ENCODE assay signal across 8 cellular contexts in the genomic region with DNA sequence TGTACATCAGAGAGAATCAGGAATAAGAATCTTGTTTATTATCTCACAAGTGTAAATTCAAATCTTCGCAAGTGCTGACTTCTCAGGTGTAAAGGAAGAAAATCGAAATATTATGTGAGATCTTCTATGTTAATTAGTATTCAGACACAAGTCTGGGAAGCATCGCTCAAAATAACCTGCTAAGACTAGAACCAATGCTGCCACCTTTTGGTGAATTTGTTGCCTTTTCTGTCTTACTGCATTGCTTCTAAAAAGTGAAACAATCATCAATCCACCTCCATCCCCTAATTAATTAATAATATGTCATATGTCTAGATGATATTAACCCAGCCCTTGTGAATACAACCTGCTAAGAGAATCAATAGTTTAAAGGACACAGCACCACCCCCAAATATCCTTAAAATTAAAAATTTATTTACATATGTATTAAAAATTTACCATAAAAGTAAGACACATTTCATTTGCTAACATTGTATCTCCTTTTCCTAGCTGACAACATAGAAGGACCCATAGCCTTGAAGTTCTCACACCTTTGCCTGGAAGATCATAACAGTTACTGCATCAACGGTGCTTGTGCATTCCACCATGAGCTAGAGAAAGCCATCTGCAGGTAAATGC. TPM values are rescaled to one million over a fixed set of nuclear protein-coding genes. Genes with fewer than 3 reads are reported as not detected.
DNase-seq lines count a peak whose midpoint lies in the region; ATAC-seq, FAIRE-seq and TF ChIP-seq lines count a peak whose summit lies in the region.

No MANE protein-coding gene starts in this region.

- H3K4me3 ChIP-seq in DND-41 (ENCODE audit: low read depth in 1 of 2, low read length in 2 of 2) (no peak overlapping the region), astrocyte (ENCODE audit: insufficient read depth, low read depth, low read length) (no peak overlapping the region), keratinocyte (ENCODE audit: control insufficient read depth in 2 of 3, extremely low read depth in 1 of 3, insufficient read depth in 2 of 3, low read depth in 1 of 3, low read length in 3 of 3) (peak overlapping the region in 1 of 3 experiments; percentile 31), upper lobe of right lung (no peak overlapping the region)

- H3K27ac Mint-ChIP-seq in H9 (no peak overlapping the region), astrocyte (ENCODE audit: unreplicated experiment) (no peak overlapping the region)

- no peaks in the 10 kb centered on the region for H3K27me3 ChIP-seq in DND-41 (ENCODE audit: insufficient read depth, low read length, poor library complexity)
- no peaks in the 10 kb centered on the region for H3K27me3 ChIP-seq in H9 (ENCODE audit: insufficient read depth, low read length)
- no peaks in the 10 kb centered on the region for H3K27me3 ChIP-seq in astrocyte (ENCODE audit: insufficient read depth, low read length)
- H3K27me3 ChIP-seq in keratinocyte (ENCODE audit: control insufficient read depth, extremely low read depth, insufficient read depth, low read length), result no peaks in the 10 kb centered on the region
- no peaks in the 10 kb centered on the region for H3K27me3 ChIP-seq in upper lobe of right lung

- H2BK20ac ChIP-seq in H9 (ENCODE audit: low read depth, low read length, poor library complexity, severe bottlenecking), result no peak overlapping the region

- H3K14ac ChIP-seq in H9 (ENCODE audit: insufficient read depth, low read length), result no peak overlapping the region

- no peaks in the 10 kb centered on the region for H3K23me2 ChIP-seq in H9 (ENCODE audit: insufficient read length, low read depth, low read length, poor library complexity, severe bottlenecking)

- peak; percentile 71 for TF ChIP-seq CTCF in DND-41 (IDR thresholded peaks at IDR 0.05; ENCODE audit: borderline replicate concordance, extremely low read depth, low read length, poor library complexity, severe bottlenecking)
- TF ChIP-seq CTCF in H9 (conservative IDR thresholded peaks at IDR 0.05), result peak; percentile 78
- TF ChIP-seq CTCF in astrocyte (IDR thresholded peaks at IDR 0.05; ENCODE audit: insufficient read depth, low read depth, low read length), result peak; percentile 66
- peak; percentile 23 to 56 (median 34) for TF ChIP-seq CTCF in keratinocyte (optimal IDR thresholded peaks at IDR 0.05 in 1 of 3, IDR thresholded peaks at IDR 0.05 in 1 of 3, conservative IDR thresholded peaks at IDR 0.05 in 1 of 3; ENCODE audit: extremely low read depth in 1 of 3, insufficient read depth in 2 of 3, low read length in 3 of 3)
- peak; percentile 66 for TF ChIP-seq CTCF in upper lobe of right lung (IDR thresholded peaks at IDR 0.05)

- H3T11ph ChIP-seq in H9 (ENCODE audit: low read length), result no peak overlapping the region

- H3K9me3 Mint-ChIP-seq in H9 (no peaks in the 10 kb centered on the region; a peak in 1 of 5 replicates), astrocyte (ENCODE audit: unreplicated experiment) (no peaks in the 10 kb centered on the region)

- H3K79me1 ChIP-seq in H9 (ENCODE audit: insufficient read depth, low read depth, low read length, poor library complexity, severe bottlenecking), result no peaks in the 10 kb centered on the region

- no peaks in the 10 kb centered on the region for H3K4me1 ChIP-seq in DND-41 (ENCODE audit: insufficient read depth, low read length)
- no peaks in the 10 kb centered on the region for H3K4me1 ChIP-seq in H9 (ENCODE audit: insufficient read depth, low read length)
- H3K4me1 ChIP-seq in astrocyte (ENCODE audit: insufficient read depth, low read length), result no peaks in the 10 kb centered on the region
- peaks cover 31% of the 10 kb centered on the region for H3K4me1 ChIP-seq in keratinocyte (ENCODE audit: control insufficient read depth, extremely low read depth, insufficient read depth, low read length)
- no peaks in the 10 kb centered on the region for H3K4me1 ChIP-seq in upper lobe of right lung

- no peak overlapping the region for H3K27ac ChIP-seq in DND-41 (ENCODE audit: low read length)
- no peak overlapping the region for H3K27ac ChIP-seq in H9 (ENCODE audit: insufficient read length, low read depth, low read length)
- no peak overlapping the region for H3K27ac ChIP-seq in astrocyte (ENCODE audit: low read depth, low read length)
- H3K27ac ChIP-seq in keratinocyte (ENCODE audit: control insufficient read depth, insufficient read depth, low read length), result no peak overlapping the region
- no peak overlapping the region for H3K27ac ChIP-seq in upper lobe of right lung

- H4K20me1 ChIP-seq in DND-41 (ENCODE audit: insufficient read depth, low read length), result no peaks in the 10 kb centered on the region
- no peaks in the 10 kb centered on the region for H4K20me1 ChIP-seq in H9 (ENCODE audit: control insufficient read depth, insufficient read depth, insufficient read length)
- no peaks in the 10 kb centered on the region for H4K20me1 ChIP-seq in astrocyte (ENCODE audit: insufficient read depth, low read length)
- no peaks in the 10 kb centered on the region for H4K20me1 ChIP-seq in keratinocyte (ENCODE audit: control insufficient read depth, extremely low read depth, insufficient read depth, low read length)

- H3K9me3 ChIP-seq in DND-41 (ENCODE audit: insufficient read depth, low read length, severe bottlenecking), result no peaks in the 10 kb centered on the region
- no peaks in the 10 kb centered on the region for H3K9me3 ChIP-seq in H9 (ENCODE audit: control insufficient read depth, low read depth, low read length)
- H3K9me3 ChIP-seq in astrocyte (ENCODE audit: insufficient read depth, low read depth, low read length), result no peaks in the 10 kb centered on the region
- no peaks in the 10 kb centered on the region for H3K9me3 ChIP-seq in keratinocyte (ENCODE audit: control insufficient read depth, low read depth, low read length)
- H3K9me3 ChIP-seq in upper lobe of right lung, result no peaks in the 10 kb centered on the region

- H3K4ac ChIP-seq in H9 (ENCODE audit: low read depth, low read length), result no peak overlapping the region

- H4K5ac ChIP-seq in H9 (ENCODE audit: insufficient read length, low read depth, low read length), result no peak overlapping the region

- H2BK15ac ChIP-seq in H9 (ENCODE audit: low read depth, low read length), result no peak overlapping the region

- H3K9ac ChIP-seq in DND-41 (ENCODE audit: low read depth, low read length) (no peak overlapping the region), H9 (ENCODE audit: extremely low read depth, insufficient read length, low read length) (no peak overlapping the region), astrocyte (ENCODE audit: low read length) (no peak overlapping the region), keratinocyte (ENCODE audit: control insufficient read depth, extremely low read depth, insufficient read depth, low read length) (no peak overlapping the region)

- no peak overlapping the region for H3K18ac ChIP-seq in H9 (ENCODE audit: insufficient read length, low read depth, low read length)

- H2BK12ac ChIP-seq in H9 (ENCODE audit: insufficient read length, low read depth, low read length), result no peak overlapping the region

- no peak overlapping the region for H3K56ac ChIP-seq in H9 (ENCODE audit: insufficient read length, low read depth, low read length)

- no CpG with 5 or more reads among the region's 4 CpGs for WGBS in H9 (ENCODE audit: extremely low coverage, insufficient read length, low lambda C conversion rate)

- H3K36me3 Mint-ChIP-seq in H9 (ENCODE audit: insufficient read depth in 1 of 3, low read depth in 3 of 3) (no peaks in the 10 kb centered on the region), astrocyte (ENCODE audit: low read depth, unreplicated experiment) (no peaks in the 10 kb centered on the region)

- H3K27me3 Mint-ChIP-seq in H9 (ENCODE audit: low read depth), result no peaks in the 10 kb centered on the region
- H3K27me3 Mint-ChIP-seq in astrocyte (ENCODE audit: low read depth, unreplicated experiment), result no peaks in the 10 kb centered on the region

- H3K79me2 ChIP-seq in DND-41 (ENCODE audit: insufficient read depth, low read length) (no peaks in the 10 kb centered on the region), H9 (ENCODE audit: insufficient read depth, low read length) (no peaks in the 10 kb centered on the region), astrocyte (ENCODE audit: insufficient read depth, low read length) (no peaks in the 10 kb centered on the region), keratinocyte (ENCODE audit: control insufficient read depth, insufficient read depth, low read length) (peaks cover 15% of the 10 kb centered on the region)

- dilution Hi-C loops in keratinocyte (cut with MboI; ENCODE audit: extremely low pct_ligation_motif_present, low sequenced_read_pairs), result no loop called here

- H2AK5ac ChIP-seq in H9 (ENCODE audit: insufficient read length, low read length), result no peak overlapping the region

- H3K4me1 Mint-ChIP-seq in H9 (peaks cover 2 to 3% of the 10 kb centered on the region in 2 experiments; a peak in 1 of 4 replicates), astrocyte (ENCODE audit: low read depth, unreplicated experiment) (peaks cover 14% of the 10 kb centered on the region)

- H3K9me1 ChIP-seq in keratinocyte (ENCODE audit: control insufficient read depth, extremely low read depth, insufficient read depth, low read length), result no peaks in the 10 kb centered on the region

- ATAC-seq in DND-41 (ENCODE audit: insufficient read depth, low read depth), result peak; percentile 59; the same call in 2 of the 3 replicates
- ATAC-seq in upper lobe of right lung, result peak; percentile 73
- no peak for ATAC-seq in activated CD4-positive, CD25-positive, alpha-beta regulatory T cell treated with anti-CD3 and anti-CD28 coated beads, Interleukin-2, amount 50 U/mL, for 24 hours

- H4K8ac ChIP-seq in H9 (replicated peaks; ENCODE audit: insufficient read length, low read depth, low read length), result no peak overlapping the region

- H3K23ac ChIP-seq in H9 (ENCODE audit: insufficient read length, low read depth, low read length), result no peak overlapping the region

- FAIRE-seq in astrocyte (lab: Jason Lieb, UNC) (peak; percentile 13), keratinocyte (lab: Jason Lieb, UNC) (peak; percentile 74)

- H2BK5ac ChIP-seq in H9 (ENCODE audit: insufficient read length, low read length), result no peak overlapping the region

- DNase-seq in A172 (ENCODE audit: low spot score) (peak; percentile 54), DND-41 (peak; percentile 22), H9 (no peak), NCI-H1694 treated with DMSO at 0.1 percent for 48 hours (lab: John Stamatoyannopoulos, UW) (peak; percentile 30), astrocyte (ENCODE audit: low read depth) (peak; percentile 39), keratinocyte (ENCODE audit: low read depth, low spot score) (no peak), upper lobe of right lung (no peak)

- intact Hi-C loops in upper lobe of right lung (cut with DNase I), result no loop called here

- H3K4me2 ChIP-seq in DND-41 (ENCODE audit: insufficient read depth, low read length) (no peak overlapping the region), H9 (ENCODE audit: insufficient read depth, insufficient read length, low read length) (no peak overlapping the region), astrocyte (ENCODE audit: low read length) (no peak overlapping the region), keratinocyte (ENCODE audit: control insufficient read depth, extremely low read depth, insufficient read depth, low read depth, low read length) (peak overlapping the region; percentile 89)

- H4K91ac ChIP-seq in H9 (ENCODE audit: insufficient read length, low read depth, low read length), result no peak overlapping the region

- H2BK120ac ChIP-seq in H9 (ENCODE audit: low read depth, low read length, poor library complexity, severe bottlenecking), result no peak overlapping the region

- no peak overlapping the region for H3K4me3 Mint-ChIP-seq in H9
- no peak overlapping the region for H3K4me3 Mint-ChIP-seq in astrocyte (ENCODE audit: unreplicated experiment)

- H2AFZ ChIP-seq in DND-41 (ENCODE audit: low read depth, low read length), result no peak overlapping the region
- no peak overlapping the region for H2AFZ ChIP-seq in H9 (ENCODE audit: low read length)
- H2AFZ ChIP-seq in astrocyte (ENCODE audit: low read depth, low read length), result no peak overlapping the region
- no peak overlapping the region for H2AFZ ChIP-seq in keratinocyte (ENCODE audit: control insufficient read depth, low read length)

- H3K36me3 ChIP-seq in DND-41 (ENCODE audit: insufficient read depth, low read length), result no peaks in the 10 kb centered on the region
- H3K36me3 ChIP-seq in astrocyte (ENCODE audit: insufficient read depth, low read length), result no peaks in the 10 kb centered on the region
- H3K36me3 ChIP-seq in keratinocyte (ENCODE audit: control insufficient read depth in 2 of 2, extremely low read depth in 1 of 2, insufficient read depth in 2 of 2, low read length in 2 of 2), result peaks cover 6 to 40% of the 10 kb centered on the region in 2 experiments
- H3K36me3 ChIP-seq in upper lobe of right lung, result no peaks in the 10 kb centered on the region

RNA-seq across cellular contexts. Expression of a gene that starts 3.5 kb away (rescaled TPM):
- not detected in 2 replicates for total RNA-seq in A172 (2014; rRNA removed; shearing (Covaris generic))
- total RNA-seq in H9 (2021) (not detected in 2 replicates), astrocyte (0.54 and 0.77 TPM in 2 replicates), upper lobe of right lung (2.8 TPM)
- 212 to 506 TPM (median 330 TPM) in 3 replicates for polyA plus RNA-seq in keratinocyte
- 78.9 TPM for polyA plus RNA-seq in keratinocyte (2011; ENCODE audit: low read depth)
- polyA plus RNA-seq in keratinocyte (2011; cell fraction: cytosol; rRNA removed), result 255 and 468 TPM in 2 replicates
- polyA plus RNA-seq in keratinocyte (2011; cell fraction: nucleus; rRNA removed), result 510 and 522 TPM in 2 replicates
- 163 and 164 TPM in 2 replicates for polyA plus RNA-seq in keratinocyte (2012; ENCODE audit: low replicate concordance)
- 143 to 411 TPM (median 318 TPM) in 3 replicates for polyA minus RNA-seq in keratinocyte
- polyA minus RNA-seq in keratinocyte (2011; cell fraction: cytosol; rRNA and poly(A)+ RNA removed), result 253 TPM
- 338 and 667 TPM in 2 replicates for polyA minus RNA-seq in keratinocyte (2011; cell fraction: nucleus; rRNA and poly(A)+ RNA removed)

RNA-seq across cellular contexts. Expression of a gene that starts 53.1 kb away (rescaled TPM):
- 0.02 TPM in 1 of 2 replicates, not detected in the other for total RNA-seq in A172 (2014; rRNA removed; shearing (Covaris generic))
- total RNA-seq in H9 (2021), result not detected in 2 replicates
- 0.14 and 0.30 TPM in 2 replicates for total RNA-seq in astrocyte
- 19.9 to 38.7 TPM (median 29.2 TPM) in 3 replicates for polyA plus RNA-seq in keratinocyte
- polyA plus RNA-seq in keratinocyte (2011; ENCODE audit: low read depth), result 12.5 TPM
- 13.9 and 23.6 TPM in 2 replicates for polyA plus RNA-seq in keratinocyte (2011; cell fraction: cytosol; rRNA removed)
- 57.1 and 57.5 TPM in 2 replicates for polyA plus RNA-seq in keratinocyte (2011; cell fraction: nucleus; rRNA removed)
- polyA plus RNA-seq in keratinocyte (2012; ENCODE audit: low replicate concordance), result 19.2 and 21.3 TPM in 2 replicates
- 13.3 to 33.3 TPM (median 18.3 TPM) in 3 replicates for polyA minus RNA-seq in keratinocyte
- polyA minus RNA-seq in keratinocyte (2011; cell fraction: cytosol; rRNA and poly(A)+ RNA removed), result 31.1 TPM
- 45.7 and 84.9 TPM in 2 replicates for polyA minus RNA-seq in keratinocyte (2011; cell fraction: nucleus; rRNA and poly(A)+ RNA removed)
- 0.69 TPM for total RNA-seq in upper lobe of right lung

Comparison
In these comparisons a context has a peak if more than half of its experiments do, and no peak if none do; other contexts are left out.
1. DNase-seq: peak in A172 (single experiment), DND-41 (single experiment), NCI-H1694 treated with DMSO at 0.1 percent for 48 hours (single experiment) and astrocyte (single experiment); none in H9 (single experiment), keratinocyte (single experiment) and upper lobe of right lung (single experiment).
2. ATAC-seq: peak in DND-41 (single experiment) and upper lobe of right lung (single experiment); none in activated CD4-positive, CD25-positive, alpha-beta regulatory T cell treated with anti-CD3 and anti-CD28 coated beads, Interleukin-2, amount 50 U/mL, for 24 hours (0 of 2).
3. Peak in every context shown above with its lines, with median percentiles within 50 percentile points of each other: CTCF ChIP-seq.